Comparison of ENCODE assay signal across 2 cellular contexts in genomic region chr15:39864116-39864515, GRCh38.
TF ChIP-seq lines count a peak whose summit lies in the region.

No MANE protein-coding gene starts in this region.

TF ChIP-seq in IMR-90, 13 proteins besides CTCF, POLR2A, EP300 and RAD21:
- TF ChIP-seq FOS (IDR thresholded peaks at IDR 0.05; ENCODE audit: low read depth, low read length) = no peak
- no peak for TF ChIP-seq RFX5 (IDR thresholded peaks at IDR 0.05; ENCODE audit: low read depth, low read length)
- no peak for TF ChIP-seq CHD1 (IDR thresholded peaks at IDR 0.05; ENCODE audit: low read depth, low read length)
- TF ChIP-seq BHLHE40 (IDR thresholded peaks at IDR 0.05; ENCODE audit: low read depth, low read length) = no peak
- TF ChIP-seq ELK1 (IDR thresholded peaks at IDR 0.05; ENCODE audit: borderline replicate concordance, low read depth, low read length) = no peak

TF ChIP-seq in GM12878, 131 proteins besides CTCF, POLR2A, EP300 and RAD21 (continues in another document):
- TF ChIP-seq HDAC2 (IDR thresholded peaks at IDR 0.05) (no peak), IRF4 (IDR thresholded peaks at IDR 0.05; ENCODE audit: low read depth, low read length) (no peak), STAT1 (conservative IDR thresholded peaks at IDR 0.05) (no peak), PAX8 (IDR thresholded peaks at IDR 0.05) (no peak), BMI1 (IDR thresholded peaks at IDR 0.05; ENCODE audit: borderline replicate concordance) (no peak), MEF2B (IDR thresholded peaks at IDR 0.05; ENCODE audit: partially characterized antibody, poor library complexity, severe bottlenecking) (peak; percentile 51), MTA2 (IDR thresholded peaks at IDR 0.05; ENCODE audit: low read depth) (peak; percentile 75), SREBF1 (IDR thresholded peaks at IDR 0.05; ENCODE audit: low read length) (no peak), ATF3 (IDR thresholded peaks at IDR 0.05; ENCODE audit: borderline replicate concordance, extremely low read depth, low read depth, low read length) (no peak), CBX3 (IDR thresholded peaks at IDR 0.05; ENCODE audit: borderline replicate concordance, low read depth) (no peak), MXI1 (IDR thresholded peaks at IDR 0.05; ENCODE audit: low read depth, low read length) (no peak), BACH1 (IDR thresholded peaks at IDR 0.05; ENCODE audit: borderline replicate concordance) (no peak), ZNF24 (IDR thresholded peaks at IDR 0.05) (peak; percentile 49), ESRRA (IDR thresholded peaks at IDR 0.05; ENCODE audit: low read length) (no peak), HSF1 (IDR thresholded peaks at IDR 0.05; ENCODE audit: low read depth, low read length) (no peak), TCF7 (IDR thresholded peaks at IDR 0.05; ENCODE audit: borderline replicate concordance) (peak; percentile 93), ZNF592 (IDR thresholded peaks at IDR 0.05) (no peak), POU2F2 (IDR thresholded peaks at IDR 0.05; ENCODE audit: borderline replicate concordance, low read depth, low read length) (no peak), KDM1A (IDR thresholded peaks at IDR 0.05; ENCODE audit: borderline replicate concordance) (no peak), TBL1XR1 (IDR thresholded peaks at IDR 0.05; ENCODE audit: low read depth, low read length) (no peak), RUNX3 (IDR thresholded peaks at IDR 0.05; ENCODE audit: low read length) (peak; percentile 74), GABPA (IDR thresholded peaks at IDR 0.05; ENCODE audit: low read depth) (no peak), E2F8 (IDR thresholded peaks at IDR 0.05; ENCODE audit: low read depth, partially characterized antibody) (no peak), CHD4 (IDR thresholded peaks at IDR 0.05) (no peak), SIN3A (IDR thresholded peaks at IDR 0.05; ENCODE audit: low read depth, low read length) (no peak), IRF3 (IDR thresholded peaks at IDR 0.05) (no peak), CHD1 (IDR thresholded peaks at IDR 0.05; ENCODE audit: low read depth, low read length) (no peak), MYC (IDR thresholded peaks at IDR 0.05; ENCODE audit: insufficient read depth, insufficient read length, insufficient replicate concordance, low read length, severe bottlenecking) (no peak), ZNF207 (IDR thresholded peaks at IDR 0.05; ENCODE audit: borderline replicate concordance) (no peak)
- TF ChIP-seq, protein P1, sequence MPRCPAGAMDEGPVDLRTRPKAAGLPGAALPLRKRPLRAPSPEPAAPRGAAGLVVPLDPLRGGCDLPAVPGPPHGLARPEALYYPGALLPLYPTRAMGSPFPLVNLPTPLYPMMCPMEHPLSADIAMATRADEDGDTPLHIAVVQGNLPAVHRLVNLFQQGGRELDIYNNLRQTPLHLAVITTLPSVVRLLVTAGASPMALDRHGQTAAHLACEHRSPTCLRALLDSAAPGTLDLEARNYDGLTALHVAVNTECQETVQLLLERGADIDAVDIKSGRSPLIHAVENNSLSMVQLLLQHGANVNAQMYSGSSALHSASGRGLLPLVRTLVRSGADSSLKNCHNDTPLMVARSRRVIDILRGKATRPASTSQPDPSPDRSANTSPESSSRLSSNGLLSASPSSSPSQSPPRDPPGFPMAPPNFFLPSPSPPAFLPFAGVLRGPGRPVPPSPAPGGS (IDR thresholded peaks at IDR 0.05; ENCODE audit: borderline replicate concordance, insufficient read depth, low read depth, low read length, poor library complexity, severe bottlenecking) = no peak
- TF ChIP-seq, protein P2, sequence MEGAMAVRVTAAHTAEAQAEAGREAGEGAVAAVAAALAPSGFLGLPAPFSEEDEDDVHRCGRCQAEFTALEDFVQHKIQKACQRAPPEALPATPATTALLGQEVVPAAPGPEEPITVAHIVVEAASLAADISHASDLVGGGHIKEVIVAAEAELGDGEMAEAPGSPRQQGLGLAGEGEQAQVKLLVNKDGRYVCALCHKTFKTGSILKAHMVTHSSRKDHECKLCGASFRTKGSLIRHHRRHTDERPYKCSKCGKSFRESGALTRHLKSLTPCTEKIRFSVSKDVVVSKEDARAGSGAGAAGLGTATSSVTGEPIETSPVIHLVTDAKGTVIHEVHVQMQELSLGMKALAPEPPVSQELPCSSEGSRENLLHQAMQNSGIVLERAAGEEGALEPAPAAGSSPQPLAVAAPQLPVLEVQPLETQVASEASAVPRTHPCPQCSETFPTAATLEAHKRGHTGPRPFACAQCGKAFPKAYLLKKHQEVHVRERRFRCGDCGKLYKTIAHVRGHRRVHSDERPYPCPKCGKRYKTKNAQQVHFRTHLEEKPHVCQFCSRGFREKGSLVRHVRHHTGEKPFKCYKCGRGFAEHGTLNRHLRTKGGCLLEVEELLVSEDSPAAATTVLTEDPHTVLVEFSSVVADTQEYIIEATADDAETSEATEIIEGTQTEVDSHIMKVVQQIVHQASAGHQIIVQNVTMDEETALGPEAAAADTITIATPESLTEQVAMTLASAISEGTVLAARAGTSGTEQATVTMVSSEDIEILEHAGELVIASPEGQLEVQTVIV (IDR thresholded peaks at IDR 0.05; ENCODE audit: borderline replicate concordance, partially characterized antibody) = no peak
- TF ChIP-seq, protein P3, sequence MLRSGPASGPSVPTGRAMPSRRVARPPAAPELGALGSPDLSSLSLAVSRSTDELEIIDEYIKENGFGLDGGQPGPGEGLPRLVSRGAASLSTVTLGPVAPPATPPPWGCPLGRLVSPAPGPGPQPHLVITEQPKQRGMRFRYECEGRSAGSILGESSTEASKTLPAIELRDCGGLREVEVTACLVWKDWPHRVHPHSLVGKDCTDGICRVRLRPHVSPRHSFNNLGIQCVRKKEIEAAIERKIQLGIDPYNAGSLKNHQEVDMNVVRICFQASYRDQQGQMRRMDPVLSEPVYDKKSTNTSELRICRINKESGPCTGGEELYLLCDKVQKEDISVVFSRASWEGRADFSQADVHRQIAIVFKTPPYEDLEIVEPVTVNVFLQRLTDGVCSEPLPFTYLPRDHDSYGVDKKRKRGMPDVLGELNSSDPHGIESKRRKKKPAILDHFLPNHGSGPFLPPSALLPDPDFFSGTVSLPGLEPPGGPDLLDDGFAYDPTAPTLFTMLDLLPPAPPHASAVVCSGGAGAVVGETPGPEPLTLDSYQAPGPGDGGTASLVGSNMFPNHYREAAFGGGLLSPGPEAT (IDR thresholded peaks at IDR 0.05; ENCODE audit: low read depth) = 0 out of 2 replicates have a peak, but pooled peaks have one; percentile 37
- TF ChIP-seq, protein P4, sequence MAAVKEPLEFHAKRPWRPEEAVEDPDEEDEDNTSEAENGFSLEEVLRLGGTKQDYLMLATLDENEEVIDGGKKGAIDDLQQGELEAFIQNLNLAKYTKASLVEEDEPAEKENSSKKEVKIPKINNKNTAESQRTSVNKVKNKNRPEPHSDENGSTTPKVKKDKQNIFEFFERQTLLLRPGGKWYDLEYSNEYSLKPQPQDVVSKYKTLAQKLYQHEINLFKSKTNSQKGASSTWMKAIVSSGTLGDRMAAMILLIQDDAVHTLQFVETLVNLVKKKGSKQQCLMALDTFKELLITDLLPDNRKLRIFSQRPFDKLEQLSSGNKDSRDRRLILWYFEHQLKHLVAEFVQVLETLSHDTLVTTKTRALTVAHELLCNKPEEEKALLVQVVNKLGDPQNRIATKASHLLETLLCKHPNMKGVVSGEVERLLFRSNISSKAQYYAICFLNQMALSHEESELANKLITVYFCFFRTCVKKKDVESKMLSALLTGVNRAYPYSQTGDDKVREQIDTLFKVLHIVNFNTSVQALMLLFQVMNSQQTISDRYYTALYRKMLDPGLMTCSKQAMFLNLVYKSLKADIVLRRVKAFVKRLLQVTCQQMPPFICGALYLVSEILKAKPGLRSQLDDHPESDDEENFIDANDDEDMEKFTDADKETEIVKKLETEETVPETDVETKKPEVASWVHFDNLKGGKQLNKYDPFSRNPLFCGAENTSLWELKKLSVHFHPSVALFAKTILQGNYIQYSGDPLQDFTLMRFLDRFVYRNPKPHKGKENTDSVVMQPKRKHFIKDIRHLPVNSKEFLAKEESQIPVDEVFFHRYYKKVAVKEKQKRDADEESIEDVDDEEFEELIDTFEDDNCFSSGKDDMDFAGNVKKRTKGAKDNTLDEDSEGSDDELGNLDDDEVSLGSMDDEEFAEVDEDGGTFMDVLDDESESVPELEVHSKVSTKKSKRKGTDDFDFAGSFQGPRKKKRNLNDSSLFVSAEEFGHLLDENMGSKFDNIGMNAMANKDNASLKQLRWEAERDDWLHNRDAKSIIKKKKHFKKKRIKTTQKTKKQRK (IDR thresholded peaks at IDR 0.05; ENCODE audit: low read depth, low read length) = no peak
